Comparison of ENCODE assay signal across 16 cellular contexts in the genomic region with DNA sequence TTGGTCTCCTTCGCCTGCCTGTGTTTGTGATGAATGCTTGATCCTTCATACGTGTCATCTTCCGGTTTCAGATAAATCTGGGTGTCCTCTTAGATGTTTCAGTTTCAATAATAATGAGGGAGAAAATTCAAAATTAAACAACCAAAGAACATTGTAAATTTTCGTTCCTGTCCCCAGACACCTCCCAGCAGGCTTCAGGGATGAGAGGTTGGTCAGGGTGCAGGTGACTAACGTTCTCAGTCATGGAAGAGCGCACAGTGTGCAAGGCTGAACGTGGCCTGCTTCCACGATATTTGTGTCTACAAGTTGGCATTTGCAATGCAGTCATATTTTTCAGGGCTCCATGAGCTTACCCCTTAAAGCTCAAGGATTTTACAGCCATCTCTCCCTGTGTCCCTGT.
"Had no signal": no experiment of that assay in that cellular context is flagged by ENCODE, and none has a peak within 500 bp of the region (broad histone marks: within the 10 kb centered on the region; RNA-seq: fewer than 3 reads in every experiment).

No MANE protein-coding gene starts in this region.

- H3K27ac Mint-ChIP-seq: activated naive CD8-positive, alpha-beta T cell treated with anti-CD3 and anti-CD28 coated beads, Interleukin-2, amount 10 ng/mL, durations not matched to agents 7 days and 5 days; endodermal cell; stimulated activated naive CD8-positive, alpha-beta T cell treated with anti-CD3 and anti-CD28 coated beads, Interleukin-15, Interleukin-2, amounts not matched to agents 100 ng/mL and 50 ng/mL, for 24 hours had no signal

- H3K27me3 Mint-ChIP-seq: activated naive CD8-positive, alpha-beta T cell treated with anti-CD3 and anti-CD28 coated beads, Interleukin-2, amount 10 ng/mL, durations not matched to agents 7 days and 5 days had no signal

- H3K4me3 ChIP-seq: gastroesophageal sphincter, suprapubic skin, upper lobe of left lung had no signal

- H3K27me3 ChIP-seq: upper lobe of left lung had no signal

- H3K4me1 Mint-ChIP-seq: activated naive CD8-positive, alpha-beta T cell treated with anti-CD3 and anti-CD28 coated beads, Interleukin-2, amount 10 ng/mL, durations not matched to agents 7 days and 5 days; endodermal cell; naive B cell had no signal

- DNase-seq: activated CD4-positive, CD25-positive, alpha-beta regulatory T cell treated with anti-CD3 and anti-CD28 coated beads, Interleukin-2, amount 50 U/mL, for 72 hours; activated naive CD4-positive, alpha-beta T cell; activated naive CD8-positive, alpha-beta T cell treated with anti-CD3 and anti-CD28 coated beads, Interleukin-2, amount 10 ng/mL, durations not matched to agents 7 days and 5 days; anterior cingulate cortex; endodermal cell; naive B cell; posterior cingulate gyrus; small intestine; upper lobe of left lung had no signal

- H3K36me3 Mint-ChIP-seq: activated naive CD8-positive, alpha-beta T cell treated with anti-CD3 and anti-CD28 coated beads, Interleukin-2, amount 10 ng/mL, durations not matched to agents 7 days and 5 days; naive B cell had no signal

- H3K36me3 ChIP-seq: gastroesophageal sphincter, neutrophil, suprapubic skin, upper lobe of left lung had no signal

- FAIRE-seq: bronchial epithelial cell, islet of Langerhans, small intestine had no signal

- H3K4me1 ChIP-seq: suprapubic skin had no signal

- H3K9me3 ChIP-seq: neutrophil, suprapubic skin, upper lobe of left lung had no signal

- H3K4me3 Mint-ChIP-seq: activated naive CD8-positive, alpha-beta T cell treated with anti-CD3 and anti-CD28 coated beads, Interleukin-2, amount 10 ng/mL, durations not matched to agents 7 days and 5 days; endodermal cell; naive B cell; stimulated activated naive CD8-positive, alpha-beta T cell treated with anti-CD3 and anti-CD28 coated beads, Interleukin-15, Interleukin-2, amounts not matched to agents 100 ng/mL and 50 ng/mL, for 24 hours had no signal

- H3K27ac ChIP-seq: gastroesophageal sphincter, neutrophil, suprapubic skin, upper lobe of left lung had no signal

- H3K9me3 Mint-ChIP-seq: activated naive CD8-positive, alpha-beta T cell treated with anti-CD3 and anti-CD28 coated beads, Interleukin-2, amount 10 ng/mL, durations not matched to agents 7 days and 5 days; endodermal cell; naive B cell; stimulated activated naive CD8-positive, alpha-beta T cell treated with anti-CD3 and anti-CD28 coated beads, Interleukin-15, Interleukin-2, amounts not matched to agents 100 ng/mL and 50 ng/mL, for 24 hours had no signal

- ATAC-seq: gastroesophageal sphincter, left lobe of liver had no signal
